Comparison of ENCODE assay signal across 15 cellular contexts in genomic region chr5:134092875-134093274, GRCh38. TPM values are rescaled to one million over a fixed set of nuclear protein-coding genes. Genes with fewer than 3 reads are reported as not detected.
DNase-seq lines count a peak whose midpoint lies in the region; ATAC-seq, FAIRE-seq and TF ChIP-seq lines count a peak whose summit lies in the region.
"Had no signal": no experiment of that assay in that cellular context is flagged by ENCODE, and none has a peak within 500 bp of the region (broad histone marks: within the 10 kb centered on the region; RNA-seq: fewer than 3 reads in every experiment).

No MANE protein-coding gene starts in this region.

- H3K79me2 ChIP-seq in hepatocyte: no peaks in the 10 kb centered on the region

- H3K36me3 ChIP-seq in RWPE2 (ENCODE audit: low read depth): no peaks in the 10 kb centered on the region
- H3K36me3 ChIP-seq in hepatocyte (replicated peaks; ENCODE audit: insufficient read depth, low read depth): no peaks in the 10 kb centered on the region
- no peaks in the 10 kb centered on the region for H3K36me3 ChIP-seq in neuronal stem cell (replicated peaks in 1 of 2; ENCODE audit: control insufficient read depth in 2 of 2, insufficient read depth in 2 of 2, low read length in 2 of 2)
- H3K36me3 ChIP-seq: heart left ventricle had no signal

- no TSS peak for BruUV-seq in Calu3 (replicated peaks; lab: Mats Ljungman, UMichigan)

- H3K4me1 ChIP-seq in A549 (peaks cover 18% of the 10 kb centered on the region; the same call in 2 of the 3 replicates), RWPE2 (ENCODE audit: insufficient read depth, poor library complexity, severe bottlenecking) (no peaks in the 10 kb centered on the region), hepatocyte (ENCODE audit: insufficient read depth) (peaks cover 13% of the 10 kb centered on the region), neuronal stem cell (ENCODE audit: control insufficient read depth in 2 of 2, insufficient read depth in 1 of 2, low read depth in 1 of 2, low read length in 2 of 2) (peaks cover 0 to 15% of the 10 kb centered on the region in 2 donors)

- no peak for TF ChIP-seq EP300 in A549 (IDR thresholded peaks at IDR 0.05)

- H3K9ac ChIP-seq in neuronal stem cell (ENCODE audit: low read depth, low read length, poor library complexity): no peak overlapping the region
- H3K9ac ChIP-seq: KMS-11 had no signal

- H3K27me3 ChIP-seq in RWPE2 (ENCODE audit: insufficient read depth, poor library complexity, severe bottlenecking) (no peaks in the 10 kb centered on the region), hepatocyte (no peaks in the 10 kb centered on the region), neuronal stem cell (ENCODE audit: control insufficient read depth in 3 of 3, insufficient read depth in 3 of 3, low read depth in 1 of 3, low read length in 3 of 3) (peaks cover 0 to 15% (median 0%) of the 10 kb centered on the region in 3 experiments)
- H3K27me3 ChIP-seq: heart left ventricle had no signal

- no peak overlapping the region for H2BK15ac ChIP-seq in neuronal stem cell (ENCODE audit: low read length)

- no peak overlapping the region for H4K8ac ChIP-seq in neuronal stem cell (ENCODE audit: low read depth, low read length)

- H3K9me3 Mint-ChIP-seq in Calu3 (ENCODE audit: low read depth, unreplicated experiment): no peaks in the 10 kb centered on the region
- H3K9me3 Mint-ChIP-seq: dendritic cell treated with granulocyte-macrophage colony-stimulating factor and Interleukin-4, amounts not matched to agents 40 ng/mL and 50 ng/mL, for 4 days had no signal

- ATAC-seq in A549 (peak; percentile 16 to 36; a peak in 3 of 6 replicates), RWPE2 (ENCODE audit: low read depth) (peak; percentile 86)
- ATAC-seq: heart left ventricle, sciatic nerve had no signal

- no peak for TF ChIP-seq POLR2A in A549 (IDR thresholded peaks at IDR 0.05; ENCODE audit: low read length)

- CTCF ChIA-PET in A549 (lab: Yijun Ruan, JAX) (interaction anchor here (0.8 to 1.3 kb wide), 4 partner anchors 9 to 53 kb away, joined by 3 to 7 read pairs (median 4); no protein-coding TSS in a partner anchor), Calu3 (lab: Charles Lee) (interaction anchor here (0.6 to 3.4 kb wide), 11 partner anchors 9 to 1790 kb away, joined by 3 to 14 read pairs (median 4); no protein-coding TSS in a partner anchor)

- no peak for TF ChIP-seq CTCF in A549 (IDR thresholded peaks at IDR 0.05)
- TF ChIP-seq CTCF in Calu3 (IDR thresholded peaks at IDR 0.05; ENCODE audit: unreplicated experiment): no peak
- no peak for TF ChIP-seq CTCF in RWPE2 (IDR thresholded peaks at IDR 0.05; ENCODE audit: poor library complexity, severe bottlenecking)
- no peak for TF ChIP-seq CTCF in hepatocyte (IDR thresholded peaks at IDR 0.05; ENCODE audit: poor library complexity)

- H3K4me1 Mint-ChIP-seq in Calu3 (ENCODE audit: low read depth, unreplicated experiment): peaks cover 26% of the 10 kb centered on the region

- H4K20me1 ChIP-seq in hepatocyte (ENCODE audit: insufficient read depth, poor library complexity, severe bottlenecking): no peaks in the 10 kb centered on the region

- H2BK5ac ChIP-seq in neuronal stem cell (ENCODE audit: low read length): no peak overlapping the region

- H3K4me3 ChIP-seq in A549: no peak overlapping the region
- H3K4me3 ChIP-seq in RWPE2 (ENCODE audit: severe bottlenecking): no peak overlapping the region
- H3K4me3 ChIP-seq in hepatocyte: no peak overlapping the region
- no peak overlapping the region for H3K4me3 ChIP-seq in neuronal stem cell (ENCODE audit: low read length in 2 of 2)
- H3K4me3 ChIP-seq: heart left ventricle had no signal

- POLR2A ChIA-PET in A549 (lab: Yijun Ruan, JAX): no interaction called here

- no peak overlapping the region for H3K18ac ChIP-seq in neuronal stem cell (ENCODE audit: low read length)

- H3K27ac Mint-ChIP-seq in Calu3 (ENCODE audit: unreplicated experiment): peak overlapping the region; percentile 14
- H3K27ac Mint-ChIP-seq: dendritic cell treated with granulocyte-macrophage colony-stimulating factor and Interleukin-4, amounts not matched to agents 40 ng/mL and 50 ng/mL, for 4 days had no signal

- H3K27me3 Mint-ChIP-seq in Calu3 (ENCODE audit: unreplicated experiment): no peaks in the 10 kb centered on the region

- H2AFZ ChIP-seq in hepatocyte (no peak overlapping the region), neuronal stem cell (ENCODE audit: low read length) (no peak overlapping the region)

- no peak overlapping the region for H4K91ac ChIP-seq in neuronal stem cell (ENCODE audit: low read depth, low read length, poor library complexity)

- H3K9me2 ChIP-seq in hepatocyte (replicated peaks; ENCODE audit: insufficient read depth): no peaks in the 10 kb centered on the region

- no peak for FAIRE-seq in A549 (lab: Jason Lieb, UNC)

- H2BK120ac ChIP-seq in neuronal stem cell (ENCODE audit: low read depth, low read length): no peak overlapping the region

- no peak overlapping the region for H2AK5ac ChIP-seq in neuronal stem cell (ENCODE audit: low read depth, low read length)

- DNase-seq in A549 (ENCODE audit: low read depth in 1 of 2, low spot score in 1 of 2) (peak in 1 of 2 experiments; percentile 26), Calu3 (peak; percentile 65), RWPE2 (ENCODE audit: low spot score) (no peak), hepatocyte (ENCODE audit: low spot score) (peak; percentile 58), HuH-7 (ENCODE audit: low spot score) (no peak), SK-N-DZ (ENCODE audit: low spot score) (no peak), neuronal stem cell (ENCODE audit: low spot score) (no peak), hepatic stellate cell (ENCODE audit: low spot score) (no peak)
- DNase-seq: heart left ventricle, midbrain, NCI-H748 treated with DMSO at 0.1 percent for 48 hours, T1000 had no signal

- no peak overlapping the region for H3K14ac ChIP-seq in neuronal stem cell (ENCODE audit: low read length)

- peak overlapping the region; percentile 17 for H3K4me3 Mint-ChIP-seq in Calu3 (ENCODE audit: low read depth, unreplicated experiment)
- H3K4me3 Mint-ChIP-seq: dendritic cell treated with granulocyte-macrophage colony-stimulating factor and Interleukin-4, amounts not matched to agents 40 ng/mL and 50 ng/mL, for 4 days had no signal

- no peak overlapping the region for H2BK12ac ChIP-seq in neuronal stem cell (ENCODE audit: low read length)

- TF ChIP-seq RAD21 in A549 (conservative IDR thresholded peaks at IDR 0.05 in 1 of 2, IDR thresholded peaks at IDR 0.05 in 1 of 2): no peak

- H3K36me3 Mint-ChIP-seq in Calu3 (ENCODE audit: insufficient read depth, unreplicated experiment): no peaks in the 10 kb centered on the region

- H3K79me1 ChIP-seq in neuronal stem cell (ENCODE audit: low read depth, low read length): no peaks in the 10 kb centered on the region

- H3K4me2 ChIP-seq in A549 (no peak overlapping the region), hepatocyte (no peak overlapping the region), neuronal stem cell (ENCODE audit: insufficient read depth, low read length, poor library complexity, severe bottlenecking) (no peak overlapping the region)
- H3K4me2 ChIP-seq: KMS-11 had no signal

- intact Hi-C loops in Calu3 (cut with micrococcal nuclease; ENCODE audit: unreplicated experiment): loop anchor here (5.0 kb wide), 2 partner anchors 41 to 56 kb away; no protein-coding TSS in a partner anchor

- no peak overlapping the region for H3K27ac ChIP-seq in A549
- no peak overlapping the region for H3K27ac ChIP-seq in RWPE2 (ENCODE audit: poor library complexity, severe bottlenecking)
- H3K27ac ChIP-seq in hepatocyte: no peak overlapping the region
- no peak overlapping the region for H3K27ac ChIP-seq in neuronal stem cell (replicated peaks; ENCODE audit: low read length)
- H3K27ac ChIP-seq: heart left ventricle, KMS-11 had no signal

- no peak overlapping the region for H3K23ac ChIP-seq in neuronal stem cell (ENCODE audit: low read depth, low read length, poor library complexity)

- no peaks in the 10 kb centered on the region for H3K9me3 ChIP-seq in A549
- no peaks in the 10 kb centered on the region for H3K9me3 ChIP-seq in RWPE2 (ENCODE audit: severe bottlenecking)
- H3K9me3 ChIP-seq in hepatocyte (ENCODE audit: low read depth): no peaks in the 10 kb centered on the region
- H3K9me3 ChIP-seq in neuronal stem cell (replicated peaks in 1 of 2; ENCODE audit: control insufficient read depth in 2 of 2, insufficient read depth in 1 of 2, low read depth in 1 of 2, low read length in 2 of 2): no peaks in the 10 kb centered on the region
- H3K9me3 ChIP-seq: heart left ventricle had no signal

- WGBS in A549 (ENCODE audit: missing lambda C conversion rate): 88% methylated on average over 1 of the region's 1 CpG
- 100% methylated on average over 1 of the region's 1 CpG for WGBS in hepatocyte (ENCODE audit: low lambda C conversion rate, missing lambda C conversion rate)
- no CpG with 5 or more reads among the region's 1 CpG for WGBS in neuronal stem cell (ENCODE audit: extremely low coverage in 2 of 2, insufficient read length in 2 of 2, insufficient replicate concordance in 1 of 2), 2 donors

- no peak overlapping the region for H3K4ac ChIP-seq in neuronal stem cell (ENCODE audit: low read length)

TF ChIP-seq in A549, 52 proteins besides CTCF, POLR2A, EP300 and RAD21 (continues in another document):
- TF ChIP-seq MAFK (IDR thresholded peaks at IDR 0.05; ENCODE audit: partially characterized antibody): no peak
- TF ChIP-seq HOXB13 (CRISPR knock-in tag; IDR thresholded peaks at IDR 0.05; ENCODE audit: low read depth): no peak

RNA-seq across cellular contexts. Expression of gene TCF7, which starts 21.6 kb away (rescaled TPM):
- polyA plus RNA-seq in A549 (2011; rRNA removed): 2.8 and 3.7 TPM in 2 replicates
- 4.1 and 4.4 TPM in 2 replicates for polyA plus RNA-seq in A549 (2012; cell fraction: cytosol; rRNA removed)
- 5.1 and 5.8 TPM in 2 replicates for polyA plus RNA-seq in A549 (2012; cell fraction: nucleus; rRNA removed)
- 8.0 to 10.2 TPM (median 10.1 TPM) in 3 replicates for polyA plus RNA-seq in A549 (2017; fragmentation: RNase III; extraction: RNeasy Plus Mini Kit Qiagen cat#74134 plus additional on column Dnase treatment)
- polyA minus RNA-seq in A549 (2011; rRNA and poly(A)+ RNA removed): 6.3 and 7.2 TPM in 2 replicates
- total RNA-seq in Calu3 (2022): 13.6 and 16.8 TPM in 2 replicates
- 5.1 and 7.5 TPM in 2 replicates for total RNA-seq in hepatocyte
- polyA plus RNA-seq in hepatocyte: 5.7 and 8.1 TPM in 2 replicates
- polyA plus RNA-seq in SK-N-DZ (2014; cell fraction: cytosol; rRNA removed): 5.0 and 5.5 TPM in 2 replicates
- polyA plus RNA-seq in SK-N-DZ (2014; cell fraction: nucleus; rRNA removed): 9.4 and 10.4 TPM in 2 replicates
- polyA plus RNA-seq in neuronal stem cell (2013, experiment 1 of 2): 4.1 TPM
- polyA plus RNA-seq in neuronal stem cell (2013, experiment 2 of 2): 4.2 TPM

Comparison
In these comparisons a context has a peak if more than half of its experiments do, and no peak if none do; other contexts are left out.
1. DNase-seq: peak in Calu3 (single experiment) and hepatocyte (single experiment); none in RWPE2 (single experiment), HuH-7 (single experiment), SK-N-DZ (single experiment), neuronal stem cell (single experiment) and hepatic stellate cell (single experiment).